8 cellular contexts compared by ENCODE assay signal in the genomic region with DNA sequence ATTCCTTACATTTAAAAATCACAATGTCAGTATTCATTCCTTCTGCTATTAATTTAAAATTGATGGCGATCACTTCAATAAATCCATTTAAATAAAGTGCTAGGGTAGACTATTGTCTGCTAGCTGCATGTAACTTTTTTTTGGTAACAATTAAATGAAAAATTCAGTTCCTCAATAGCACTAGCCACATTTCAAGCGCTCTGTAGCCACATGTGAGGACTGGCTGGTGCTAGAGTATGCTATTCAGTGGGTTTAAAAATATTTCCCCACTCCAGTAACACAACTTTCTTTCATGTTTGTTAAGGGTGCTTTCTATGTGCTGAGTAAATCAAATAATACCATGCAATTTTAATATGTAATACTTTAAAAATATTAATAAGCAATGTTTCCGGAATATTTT.
A peak's percentile ranks its signal among the peaks of the same experiment; 100 is the strongest.
DNase-seq lines count a peak whose midpoint lies in the region; ATAC-seq, FAIRE-seq and TF ChIP-seq lines count a peak whose summit lies in the region.

No MANE protein-coding gene starts in this region.

- peaks cover 19% of the 10 kb centered on the region for H3K36me3 Mint-ChIP-seq in nephron (ENCODE audit: low read depth)

- intact Hi-C loops in endothelial cell of umbilical vein (cut with micrococcal nuclease) = no loop called here

- H3K27me3 Mint-ChIP-seq in nephron (ENCODE audit: low read depth) = peaks cover 3% of the 10 kb centered on the region

- H4K20me1 ChIP-seq in endothelial cell of umbilical vein (replicated peaks; ENCODE audit: control insufficient read depth, extremely low read depth, insufficient read depth, low read length) = no peaks in the 10 kb centered on the region

- H3K9me3 Mint-ChIP-seq in nephron = peaks cover 2% of the 10 kb centered on the region

- TF ChIP-seq POLR2A in endothelial cell of umbilical vein (IDR thresholded peaks at IDR 0.05; ENCODE audit: low read depth, low read length) = no peak

- peaks cover 11% of the 10 kb centered on the region for H3K4me1 Mint-ChIP-seq in nephron

- H3K4me1 ChIP-seq in HEK293 (ENCODE audit: control insufficient read depth, insufficient read depth, low read length) = no peaks in the 10 kb centered on the region; the same call in 1 of the 2 replicates
- H3K4me1 ChIP-seq in SJSA1 (replicated peaks) = peaks cover 5% of the 10 kb centered on the region; the same call in 1 of the 2 replicates
- H3K4me1 ChIP-seq in endothelial cell of umbilical vein (ENCODE audit: control insufficient read depth, extremely low read depth, insufficient read depth, low read length) = peaks cover 6% of the 10 kb centered on the region

- H3K79me2 ChIP-seq in endothelial cell of umbilical vein (ENCODE audit: control insufficient read depth, insufficient read depth, low read length) = no peaks in the 10 kb centered on the region

- BruUV-seq in endothelial cell of umbilical vein (replicated peaks; lab: Mats Ljungman, UMichigan) = no TSS peak

- H3K9me3 ChIP-seq in HEK293 (ENCODE audit: control insufficient read depth, insufficient read depth, low read depth, low read length) (no peaks in the 10 kb centered on the region), SJSA1 (replicated peaks) (no peaks in the 10 kb centered on the region), endothelial cell of umbilical vein (replicated peaks; ENCODE audit: control insufficient read depth, insufficient read depth, low read length) (no peaks in the 10 kb centered on the region)

- H3K4me3 Mint-ChIP-seq in nephron = peak overlapping the region; percentile 91 to 93 (median 93)

- FAIRE-seq in endothelial cell of umbilical vein (lab: Jason Lieb, UNC) = no peak

- H3K4me3 ChIP-seq in HEK293 (ENCODE audit: low read depth, low read length) (peak overlapping the region; percentile 84), SJSA1 (peak overlapping the region; percentile 59), endothelial cell of umbilical vein (replicated peaks in 1 of 3; ENCODE audit: insufficient read depth in 1 of 3, low read depth in 1 of 3, low read length in 3 of 3) (peak overlapping the region; percentile 42 to 84 (median 55))

- peak overlapping the region; percentile 82 for H3K27ac ChIP-seq in HEK293 (ENCODE audit: extremely low read depth, low read depth, low read length)
- H3K27ac ChIP-seq in SJSA1 = peak overlapping the region; percentile 83
- peak overlapping the region; percentile 48 for H3K27ac ChIP-seq in endothelial cell of umbilical vein (ENCODE audit: insufficient read depth, low read depth, low read length)

- H2AFZ ChIP-seq in endothelial cell of umbilical vein (ENCODE audit: low read depth, low read length) = peak overlapping the region; percentile 13

- ATAC-seq in HG03442 (IDR thresholded peaks at IDR 0.05; ENCODE audit: unreplicated experiment) = no peak

- H3K9ac ChIP-seq in endothelial cell of umbilical vein (replicated peaks; ENCODE audit: extremely low read depth, insufficient read depth, low read length) = peak overlapping the region; percentile 34

- H3K27me3 ChIP-seq in SJSA1 (replicated peaks) (no peaks in the 10 kb centered on the region), endothelial cell of umbilical vein (ENCODE audit: control insufficient read depth in 2 of 2, insufficient read depth in 2 of 2, low read length in 2 of 2) (peaks cover 0 to 9% of the 10 kb centered on the region in 2 experiments)

- POLR2A ChIA-PET in HEK293 (lab: Yijun Ruan, JAX) = interaction anchor here (0.6 to 1.0 kb wide), 4 partner anchors 10 to 143 kb away, joined by 4 to 11 read pairs (median 6); a partner anchor contains a TSS
- POLR2A ChIA-PET in endothelial cell of umbilical vein (lab: Charles Lee) = interaction anchor here (0.8 kb wide), 1 partner anchor 118 kb away, joined by 7 read pairs; no protein-coding TSS in a partner anchor

- peak; percentile 20 for DNase-seq in GDM1 (lab: John Stamatoyannopoulos, UW)
- DNase-seq in SJSA1 (ENCODE audit: low read depth in 1 of 2, low spot score in 2 of 2) = no peak
- no peak for DNase-seq in endothelial cell of umbilical vein (ENCODE audit: low read depth, low spot score)
- no peak for DNase-seq in iPS-NIHi7 (ENCODE audit: extremely low spot score)
- DNase-seq in SHP77 treated with DMSO at 0.1 percent for 48 hours (lab: John Stamatoyannopoulos, UW) = no peak

- dilution Hi-C loops in endothelial cell of umbilical vein (cut with MboI; ENCODE audit: extremely low pct_ligation_motif_present, low sequenced_read_pairs) = no loop called here

- H3K9me1 ChIP-seq in endothelial cell of umbilical vein (replicated peaks; ENCODE audit: control insufficient read depth, extremely low read depth, insufficient read depth, low read length) = no peaks in the 10 kb centered on the region

- H3K4me2 ChIP-seq in endothelial cell of umbilical vein (ENCODE audit: insufficient read depth, low read length) = peak overlapping the region; percentile 82

- H3K36me3 ChIP-seq in HEK293 (ENCODE audit: control insufficient read depth in 2 of 2, insufficient read depth in 1 of 2, low read length in 2 of 2) (peaks cover 18 to 24% of the 10 kb centered on the region in 2 experiments), SJSA1 (peaks cover 5% of the 10 kb centered on the region), endothelial cell of umbilical vein (ENCODE audit: control insufficient read depth in 2 of 2, extremely low read depth in 1 of 2, insufficient read depth in 2 of 2, low read length in 2 of 2) (no peaks in the 10 kb centered on the region)

- TF ChIP-seq CTCF in HEK293 (tag by site-specific recombination; IDR thresholded peaks at IDR 0.05) (no peak), endothelial cell of umbilical vein (IDR thresholded peaks at IDR 0.05; ENCODE audit: extremely low read depth in 1 of 2, insufficient read depth in 1 of 2, low read depth in 1 of 2, low read length in 2 of 2) (no peak), nephron (IDR thresholded peaks at IDR 0.05; ENCODE audit: unreplicated experiment in 3 of 3) (no peak)

- CTCF ChIA-PET in HEK293 (lab: Yijun Ruan, JAX) (interaction anchor here (0.7 to 1.2 kb wide), 3 partner anchors 12 to 139 kb away, joined by 3 to 5 read pairs (median 3); no protein-coding TSS in a partner anchor), endothelial cell of umbilical vein (lab: Charles Lee) (interaction anchor here (1.2 kb wide), 1 partner anchor 104 kb away, joined by 3 read pairs; no protein-coding TSS in a partner anchor)

- H3K27ac Mint-ChIP-seq in nephron = peak overlapping the region; percentile 97 to 99 (median 99)

TF ChIP-seq in HEK293, 187 proteins besides CTCF, POLR2A, EP300 and RAD21:
- TF ChIP-seq, protein P1, sequence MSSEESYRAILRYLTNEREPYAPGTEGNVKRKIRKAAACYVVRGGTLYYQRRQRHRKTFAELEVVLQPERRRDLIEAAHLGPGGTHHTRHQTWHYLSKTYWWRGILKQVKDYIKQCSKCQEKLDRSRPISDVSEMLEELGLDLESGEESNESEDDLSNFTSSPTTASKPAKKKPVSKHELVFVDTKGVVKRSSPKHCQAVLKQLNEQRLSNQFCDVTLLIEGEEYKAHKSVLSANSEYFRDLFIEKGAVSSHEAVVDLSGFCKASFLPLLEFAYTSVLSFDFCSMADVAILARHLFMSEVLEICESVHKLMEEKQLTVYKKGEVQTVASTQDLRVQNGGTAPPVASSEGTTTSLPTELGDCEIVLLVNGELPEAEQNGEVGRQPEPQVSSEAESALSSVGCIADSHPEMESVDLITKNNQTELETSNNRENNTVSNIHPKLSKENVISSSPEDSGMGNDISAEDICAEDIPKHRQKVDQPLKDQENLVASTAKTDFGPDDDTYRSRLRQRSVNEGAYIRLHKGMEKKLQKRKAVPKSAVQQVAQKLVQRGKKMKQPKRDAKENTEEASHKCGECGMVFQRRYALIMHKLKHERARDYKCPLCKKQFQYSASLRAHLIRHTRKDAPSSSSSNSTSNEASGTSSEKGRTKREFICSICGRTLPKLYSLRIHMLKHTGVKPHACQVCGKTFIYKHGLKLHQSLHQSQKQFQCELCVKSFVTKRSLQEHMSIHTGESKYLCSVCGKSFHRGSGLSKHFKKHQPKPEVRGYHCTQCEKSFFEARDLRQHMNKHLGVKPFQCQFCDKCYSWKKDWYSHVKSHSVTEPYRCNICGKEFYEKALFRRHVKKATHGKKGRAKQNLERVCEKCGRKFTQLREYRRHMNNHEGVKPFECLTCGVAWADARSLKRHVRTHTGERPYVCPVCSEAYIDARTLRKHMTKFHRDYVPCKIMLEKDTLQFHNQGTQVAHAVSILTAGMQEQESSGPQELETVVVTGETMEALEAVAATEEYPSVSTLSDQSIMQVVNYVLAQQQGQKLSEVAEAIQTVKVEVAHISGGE (tag by site-specific recombination; conservative IDR thresholded peaks at IDR 0.05; ENCODE audit: low read depth) = peak; percentile 38; the same call in 1 of the 2 replicates
- TF ChIP-seq ZFHX2 (tag by site-specific recombination; conservative IDR thresholded peaks at IDR 0.05) = no peak

TF ChIP-seq in endothelial cell of umbilical vein, 7 proteins besides CTCF, POLR2A, EP300 and RAD21:
- TF ChIP-seq, protein P2, sequence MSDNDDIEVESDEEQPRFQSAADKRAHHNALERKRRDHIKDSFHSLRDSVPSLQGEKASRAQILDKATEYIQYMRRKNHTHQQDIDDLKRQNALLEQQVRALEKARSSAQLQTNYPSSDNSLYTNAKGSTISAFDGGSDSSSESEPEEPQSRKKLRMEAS (IDR thresholded peaks at IDR 0.05; ENCODE audit: insufficient read depth, insufficient read length) = no peak
- TF ChIP-seq MYC (IDR thresholded peaks at IDR 0.05; ENCODE audit: low read depth, low read length) (no peak), POLR2AphosphoS5 (IDR thresholded peaks at IDR 0.05; ENCODE audit: insufficient read depth, low read depth, low read length) (no peak), GATA2 (IDR thresholded peaks at IDR 0.05; ENCODE audit: insufficient read depth, insufficient read length, low read depth, low read length) (no peak), FOS (IDR thresholded peaks at IDR 0.05; ENCODE audit: borderline replicate concordance, insufficient read depth, low read length) (no peak)
